ENCODE assay signal across 14 cellular contexts in the genomic region with DNA sequence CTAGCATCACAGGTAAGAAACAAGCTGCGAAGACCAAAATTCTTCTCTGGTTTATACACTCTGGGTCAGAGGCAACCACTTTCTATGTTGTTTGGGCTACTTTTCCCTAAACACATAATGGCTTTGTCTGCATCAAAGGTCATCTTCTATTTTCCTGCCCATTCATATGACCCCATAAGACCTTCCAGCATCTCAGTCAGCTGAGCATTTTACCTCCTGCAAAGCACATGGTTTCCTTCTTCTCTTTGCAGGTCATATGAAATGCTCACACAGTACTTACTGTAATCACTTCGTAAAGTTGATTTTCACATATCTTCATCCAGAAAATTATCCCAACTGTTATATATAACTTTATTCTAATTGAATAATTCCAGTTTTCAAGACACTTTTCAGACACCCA. TPM values are rescaled to one million over a fixed set of nuclear protein-coding genes. Genes with fewer than 3 reads are reported as not detected.
DNase-seq lines count a peak whose midpoint lies in the region; ATAC-seq and TF ChIP-seq lines count a peak whose summit lies in the region.
"Had no signal": no experiment of that assay in that cellular context is flagged by ENCODE, and none has a peak within 500 bp of the region (broad histone marks: within the 10 kb centered on the region; RNA-seq: fewer than 3 reads in every experiment).

No MANE protein-coding gene starts in this region.

- H3K4ac ChIP-seq in IMR-90 (ENCODE audit: low read depth, low read length): peak overlapping the region; percentile 68

- H4K91ac ChIP-seq in IMR-90 (ENCODE audit: insufficient read depth, low read depth, low read length): peak overlapping the region; percentile 55; the same call in 1 of the 2 replicates

- H3K9me3 ChIP-seq in Caco-2 (no peaks in the 10 kb centered on the region), IMR-90 (ENCODE audit: control insufficient read depth, insufficient read depth, low read length) (peaks cover 2% of the 10 kb centered on the region; the same call in 1 of the 2 replicates)
- H3K9me3 ChIP-seq: HAP-1 had no signal

- CTCF ChIA-PET in Caco-2 (lab: Charles Lee): no interaction called here
- CTCF ChIA-PET in IMR-90 (lab: Yijun Ruan, JAX): no interaction called here

- no peak overlapping the region for H4K5ac ChIP-seq in IMR-90 (ENCODE audit: low read depth, low read length)

- H2BK5ac ChIP-seq in IMR-90 (ENCODE audit: low read depth, low read length, poor library complexity, severe bottlenecking): no peak overlapping the region

- no peak for TF ChIP-seq POLR2A in IMR-90 (IDR thresholded peaks at IDR 0.05; ENCODE audit: low read depth, low read length)

- H4K20me1 ChIP-seq in IMR-90 (ENCODE audit: insufficient read depth, low read length): no peaks in the 10 kb centered on the region

- ATAC-seq in IMR-90 (ENCODE audit: low read depth) (no peak), foreskin keratinocyte (no peak), HG03280 (IDR thresholded peaks at IDR 0.05; ENCODE audit: unreplicated experiment) (no peak)

- H3K4me2 ChIP-seq in IMR-90 (ENCODE audit: low read depth, low read length): no peak overlapping the region

- BruUV-seq in Caco-2 (replicated peaks; lab: Mats Ljungman, UMichigan): no TSS peak
- no TSS peak for BruUV-seq in IMR-90 (replicated peaks; lab: Mats Ljungman, UMichigan)

- peak overlapping the region; percentile 52; the same call in 1 of the 2 replicates for H2AK5ac ChIP-seq in IMR-90 (ENCODE audit: low read depth, low read length)

- H3K4me1 Mint-ChIP-seq in Caco-2 (ENCODE audit: low read depth, unreplicated experiment): peaks cover 65% of the 10 kb centered on the region
- peaks cover 64% of the 10 kb centered on the region for H3K4me1 Mint-ChIP-seq in nephron

- H2AK9ac ChIP-seq in IMR-90 (replicated peaks; ENCODE audit: low read depth, low read length, poor library complexity): no peak overlapping the region

- H3K4me3 Mint-ChIP-seq in Caco-2 (ENCODE audit: unreplicated experiment) (peak overlapping the region; percentile 56), nephron (no peak overlapping the region)
- H3K4me3 Mint-ChIP-seq: CD4-positive, alpha-beta T cell had no signal

- H3K9ac ChIP-seq in IMR-90 (ENCODE audit: low read depth, low read length): no peak overlapping the region

- peak overlapping the region; percentile 86; the same call in 2 of the 3 replicates for H2BK15ac ChIP-seq in IMR-90 (ENCODE audit: low read depth, low read length)

- DNase-seq in Caco-2: no peak
- no peak for DNase-seq in IMR-90
- DNase-seq in foreskin keratinocyte: no peak
- no peak for DNase-seq in HT-29 (ENCODE audit: low spot score)
- DNase-seq in NCI-H187 treated with DMSO at 0.1 percent for 48 hours (lab: John Stamatoyannopoulos, UW): no peak
- DNase-seq: CD4-positive, alpha-beta T cell; DND-41; Kasumi-1; MM.1S; NCI-H1694 treated with DMSO at 0.1 percent for 48 hours; NCI-H345 had no signal

- H2BK120ac ChIP-seq in IMR-90 (ENCODE audit: low read depth, low read length): peak overlapping the region; percentile 76

- 80% methylated on average over 1 of the region's 2 CpGs; no CpG with 5 or more reads in 1 of the 2 experiments for WGBS in IMR-90 (ENCODE audit: extremely low coverage in 2 of 2, insufficient read length in 1 of 2), 2 experiments

- peak overlapping the region in 1 of 2 experiments; percentile 30; a peak in 3 of 4 replicates for H4K8ac ChIP-seq in IMR-90 (ENCODE audit: low read depth in 2 of 2, low read length in 2 of 2)

- dilution Hi-C loops in IMR-90 (cut with HindIII; ENCODE audit: low sequenced_read_pairs, unreplicated experiment): no loop called here

- no peak overlapping the region for H3K14ac ChIP-seq in IMR-90 (replicated peaks; ENCODE audit: low read depth, low read length)

- H2AFZ ChIP-seq in IMR-90 (replicated peaks; ENCODE audit: low read length, poor library complexity): no peak overlapping the region

- H3K27me3 ChIP-seq in Caco-2 (replicated peaks; ENCODE audit: control insufficient read depth, insufficient read depth, low read length) (no peaks in the 10 kb centered on the region), IMR-90 (ENCODE audit: control insufficient read depth, insufficient read depth, low read length) (no peaks in the 10 kb centered on the region), foreskin keratinocyte (no peaks in the 10 kb centered on the region)

- H3K27ac ChIP-seq in IMR-90 (ENCODE audit: insufficient read depth, low read length) (no peak overlapping the region), foreskin keratinocyte (peak overlapping the region; percentile 53)

- H3K27me3 Mint-ChIP-seq in Caco-2 (ENCODE audit: insufficient read depth, unreplicated experiment) (no peaks in the 10 kb centered on the region), nephron (ENCODE audit: low read depth) (no peaks in the 10 kb centered on the region)
- H3K27me3 Mint-ChIP-seq: CD4-positive, alpha-beta T cell had no signal

- H3K36me3 Mint-ChIP-seq in Caco-2 (ENCODE audit: insufficient read depth, unreplicated experiment) (peaks cover 34% of the 10 kb centered on the region), nephron (ENCODE audit: low read depth) (no peaks in the 10 kb centered on the region)

- peak overlapping the region; percentile 86 for H3K27ac Mint-ChIP-seq in Caco-2 (ENCODE audit: unreplicated experiment)
- H3K27ac Mint-ChIP-seq in nephron: peak overlapping the region; percentile 24 to 97 (median 94)
- H3K27ac Mint-ChIP-seq: CD4-positive, alpha-beta T cell had no signal

- H3K79me1 ChIP-seq in IMR-90 (ENCODE audit: low read depth in 1 of 2, low read length in 2 of 2): 0 out of 4 replicates have a peak, but pooled peaks cover 0 to 3% of the 10 kb centered on the region in 2 experiments

- no peak overlapping the region; the same call in 1 of the 2 replicates for H3K18ac ChIP-seq in IMR-90 (ENCODE audit: low read depth, low read length)

- intact Hi-C loops in Caco-2 (cut with micrococcal nuclease; ENCODE audit: unreplicated experiment) (loop anchor here (2.0 to 10.0 kb wide), 5 partner anchors 74 to 308 kb away; partner anchors contain the start of gene MINDY2), IMR-90 (cut with micrococcal nuclease) (no loop called here)

- no peaks in the 10 kb centered on the region for H3K36me3 ChIP-seq in Caco-2 (ENCODE audit: control insufficient read depth, insufficient read depth, low read length)
- H3K36me3 ChIP-seq in IMR-90 (ENCODE audit: control insufficient read depth, insufficient read depth, low read length): no peaks in the 10 kb centered on the region
- H3K36me3 ChIP-seq: HAP-1 had no signal

- H3K56ac ChIP-seq in IMR-90 (ENCODE audit: extremely low read depth, insufficient read depth, low read length): no peak overlapping the region

- peak overlapping the region; percentile 63 for H2BK20ac ChIP-seq in IMR-90 (ENCODE audit: low read depth, low read length)

- no peak for TF ChIP-seq RAD21 in IMR-90 (IDR thresholded peaks at IDR 0.05; ENCODE audit: low read length)

- POLR2A ChIA-PET in Caco-2 (lab: Charles Lee): interaction anchor here (1.4 kb wide), 1 partner anchor 305 kb away, joined by 3 read pairs; the partner anchor contains the start of gene MINDY2
- POLR2A ChIA-PET in IMR-90 (lab: Charles Lee; ENCODE audit: unreplicated experiment): no interaction called here

- no peak overlapping the region for H3K4me3 ChIP-seq in Caco-2 (ENCODE audit: low read depth, low read length)
- H3K4me3 ChIP-seq in IMR-90 (ENCODE audit: insufficient read depth, low read depth, low read length): no peak overlapping the region
- H3K4me3 ChIP-seq: HAP-1 had no signal

- in situ Hi-C loops in IMR-90 (cut with MboI; ENCODE audit: low sequenced_read_pairs): no loop called here

- H3K4me1 ChIP-seq in Caco-2 (peaks cover 89% of the 10 kb centered on the region), IMR-90 (ENCODE audit: control insufficient read depth, insufficient read depth, low read length) (peaks cover 11% of the 10 kb centered on the region), foreskin keratinocyte (peaks cover 45% of the 10 kb centered on the region)

- no peak overlapping the region; the same call in 1 of the 2 replicates for H3K23ac ChIP-seq in IMR-90 (ENCODE audit: low read depth, low read length)

- TF ChIP-seq CTCF in Caco-2 (IDR thresholded peaks at IDR 0.05; ENCODE audit: insufficient read depth in 1 of 2, low read depth in 1 of 2, low read length in 1 of 2, severe bottlenecking in 1 of 2, unreplicated experiment in 1 of 2) (no peak), IMR-90 (conservative IDR thresholded peaks at IDR 0.05; ENCODE audit: low read depth, low read length) (no peak), foreskin keratinocyte (conservative IDR thresholded peaks at IDR 0.05) (no peak), nephron (IDR thresholded peaks at IDR 0.05; ENCODE audit: unreplicated experiment in 3 of 3) (no peak)

- H3K9me3 Mint-ChIP-seq in Caco-2 (ENCODE audit: unreplicated experiment) (no peaks in the 10 kb centered on the region), nephron (no peaks in the 10 kb centered on the region)
- H3K9me3 Mint-ChIP-seq: CD4-positive, alpha-beta T cell had no signal

- H3K9me1 ChIP-seq in IMR-90 (ENCODE audit: insufficient read depth, low read length): peaks cover 21% of the 10 kb centered on the region; the same call in 1 of the 2 replicates

TF ChIP-seq in IMR-90, 13 proteins besides CTCF, POLR2A, EP300 and RAD21 (continues in another document):
- TF ChIP-seq MAZ (IDR thresholded peaks at IDR 0.05; ENCODE audit: borderline replicate concordance, low read depth, low read length): no peak
- no peak for TF ChIP-seq USF2 (IDR thresholded peaks at IDR 0.05; ENCODE audit: low read depth, low read length)
- no peak for TF ChIP-seq CHD1 (IDR thresholded peaks at IDR 0.05; ENCODE audit: low read depth, low read length)
- no peak for TF ChIP-seq RCOR1 (IDR thresholded peaks at IDR 0.05; ENCODE audit: insufficient replicate concordance, low read length)
- no peak for TF ChIP-seq CEBPB (IDR thresholded peaks at IDR 0.05; ENCODE audit: low read depth, low read length)
- no peak for TF ChIP-seq RFX5 (IDR thresholded peaks at IDR 0.05; ENCODE audit: low read depth, low read length)
- no peak for TF ChIP-seq SMC3 (IDR thresholded peaks at IDR 0.05; ENCODE audit: low read depth, low read length)

RNA-seq across cellular contexts. Expression of gene LIPC, which starts 34.8 kb away (rescaled TPM):
- total RNA-seq in Caco-2 (2022): 17.6 and 18.7 TPM in 2 replicates
- total RNA-seq in IMR-90 (2012; rRNA removed): under 0.01 TPM in 1 of 2 replicates, not detected in the other
- 0.07 and 0.14 TPM in 2 replicates for polyA plus RNA-seq in IMR-90 (2012; rRNA removed)
- polyA plus RNA-seq in IMR-90 (2012; cell fraction: cytosol; rRNA removed): 0.05 and 0.19 TPM in 2 replicates
- 0.12 TPM in 1 of 2 replicates, not detected in the other for polyA plus RNA-seq in IMR-90 (2012; cell fraction: nucleus; rRNA removed; ENCODE audit: low replicate concordance)
- total RNA-seq in foreskin keratinocyte: not detected in 2 replicates
- not detected in 2 replicates for polyA plus RNA-seq in foreskin keratinocyte
- not detected in 2 replicates for total RNA-seq in HT-29 (2014; rRNA removed; shearing (Covaris generic))

Comparison
In these comparisons a context has a peak if more than half of its experiments do, and no peak if none do; other contexts are left out.
1. RNA of gene LIPC, which starts 34.8 kb away (total RNA-seq): 17.6 to 18.7 TPM in Caco-2; under 0.01 TPM in IMR-90, not detected in foreskin keratinocyte and not detected in HT-29; every median in the first group is over 10 times any median in the second.